ENCODE assay signal across 23 cellular contexts in genomic region chr21:33659550-33659949, GRCh38. TPM values are rescaled to one million over a fixed set of nuclear protein-coding genes. Genes with fewer than 3 reads are reported as not detected.
DNase-seq lines count a peak whose midpoint lies in the region; ATAC-seq, FAIRE-seq and TF ChIP-seq lines count a peak whose summit lies in the region.
"Had no signal": no experiment of that assay in that cellular context is flagged by ENCODE, and none has a peak within 500 bp of the region (broad histone marks: within the 10 kb centered on the region; RNA-seq: fewer than 3 reads in every experiment).

No MANE protein-coding gene starts in this region.

- H3K36me3 ChIP-seq in Caco-2 (ENCODE audit: control insufficient read depth, insufficient read depth, low read length) (no peaks in the 10 kb centered on the region; the same call in 1 of the 2 replicates), IMR-90 (ENCODE audit: control insufficient read depth, insufficient read depth, low read length) (no peaks in the 10 kb centered on the region; the same call in 1 of the 2 replicates), endodermal cell (ENCODE audit: control insufficient read depth, insufficient read depth, low read length) (peaks cover 5% of the 10 kb centered on the region), trophoblast cell (ENCODE audit: control insufficient read depth in 1 of 2, insufficient read depth in 2 of 2, low read length in 2 of 2) (peaks cover 0 to 3% of the 10 kb centered on the region in 2 experiments), kidney (ENCODE audit: control insufficient read depth in 1 of 2, insufficient read depth in 2 of 2, low read length in 2 of 2) (no peaks in the 10 kb centered on the region)

- peaks cover 8% of the 10 kb centered on the region for H3K79me2 ChIP-seq in trophoblast cell (ENCODE audit: control insufficient read depth, insufficient read depth, low read length, poor library complexity)

- H2AK5ac ChIP-seq in IMR-90 (ENCODE audit: low read depth, low read length) (no peak overlapping the region), trophoblast cell (ENCODE audit: low read length) (no peak overlapping the region)

- no peak overlapping the region for H3K23ac ChIP-seq in IMR-90 (ENCODE audit: low read depth, low read length)
- no peak overlapping the region for H3K23ac ChIP-seq in trophoblast cell (ENCODE audit: low read length)

- H2AFZ ChIP-seq in IMR-90 (replicated peaks; ENCODE audit: low read length, poor library complexity) (no peak overlapping the region), trophoblast cell (ENCODE audit: insufficient read depth, low read length, poor library complexity) (no peak overlapping the region)
- H2AFZ ChIP-seq: GM23248 had no signal

- POLR2A ChIA-PET in Caco-2 (lab: Charles Lee) = interaction anchor here (0.6 kb wide), 4 partner anchors 27 to 76 kb away, joined by 3 to 20 read pairs (median 6); no protein-coding TSS in a partner anchor
- POLR2A ChIA-PET in IMR-90 (lab: Charles Lee; ENCODE audit: unreplicated experiment) = interaction anchor here (0.6 kb wide), 1 partner anchor 235 kb away, joined by 6 read pairs; no protein-coding TSS in a partner anchor

- CTCF ChIA-PET in Caco-2 (lab: Charles Lee) = interaction anchor here (0.6 to 1.0 kb wide), 3 partner anchors 9 to 54 kb away, joined by 5 to 6 read pairs (median 5); no protein-coding TSS in a partner anchor
- CTCF ChIA-PET in IMR-90 (lab: Yijun Ruan, JAX) = interaction anchor here (0.6 kb wide), 2 partner anchors 18 to 117 kb away, joined by 3 to 4 read pairs; no protein-coding TSS in a partner anchor

- H2BK12ac ChIP-seq in trophoblast cell (ENCODE audit: low read length) = no peak overlapping the region

- no peaks in the 10 kb centered on the region for H3K9me3 Mint-ChIP-seq in Caco-2 (ENCODE audit: unreplicated experiment)
- H3K9me3 Mint-ChIP-seq in endodermal cell = peaks cover 3% of the 10 kb centered on the region
- H3K9me3 Mint-ChIP-seq: CD8-positive, alpha-beta memory T cell had no signal

- ATAC-seq in IMR-90 (ENCODE audit: low read depth) (no peak), GM21723 (IDR thresholded peaks at IDR 0.05; ENCODE audit: unreplicated experiment) (no peak)
- ATAC-seq: HCT116, PC-3, SK-N-SH treated with all-trans-retinoic acid at 6 μM for 48 hours had no signal

- H2BK120ac ChIP-seq in IMR-90 (ENCODE audit: low read depth, low read length) (no peak overlapping the region), trophoblast cell (ENCODE audit: insufficient read depth, low read length, poor library complexity) (no peak overlapping the region)

- peak overlapping the region; percentile 4 for H3K27ac Mint-ChIP-seq in Caco-2 (ENCODE audit: unreplicated experiment)
- H3K27ac Mint-ChIP-seq in endodermal cell = peak overlapping the region; percentile 6
- H3K27ac Mint-ChIP-seq: CD8-positive, alpha-beta memory T cell had no signal

- H3K4ac ChIP-seq in IMR-90 (ENCODE audit: low read depth, low read length) = no peak overlapping the region
- H3K4ac ChIP-seq in trophoblast cell (ENCODE audit: low read depth, low read length) = peak overlapping the region; percentile 50

- intact Hi-C loops in Caco-2 (cut with micrococcal nuclease; ENCODE audit: unreplicated experiment) = loop anchor here (10.0 kb wide), 1 partner anchor 75 kb away; no protein-coding TSS in a partner anchor
- intact Hi-C loops in IMR-90 (cut with micrococcal nuclease) = no loop called here
- intact Hi-C loops in kidney (cut with DNase I) = no loop called here

- H3K4me1 Mint-ChIP-seq in Caco-2 (ENCODE audit: low read depth, unreplicated experiment) (peaks cover 40% of the 10 kb centered on the region), endodermal cell (peaks cover 43% of the 10 kb centered on the region)
- H3K4me1 Mint-ChIP-seq: CD8-positive, alpha-beta memory T cell had no signal

- H3K14ac ChIP-seq in IMR-90 (replicated peaks; ENCODE audit: low read depth, low read length) = no peak overlapping the region
- no peak overlapping the region for H3K14ac ChIP-seq in trophoblast cell (ENCODE audit: low read length)

- H3K9me3 ChIP-seq in Caco-2 (no peaks in the 10 kb centered on the region), IMR-90 (ENCODE audit: control insufficient read depth, insufficient read depth, low read length) (no peaks in the 10 kb centered on the region), endodermal cell (ENCODE audit: control insufficient read depth, low read length) (peaks cover 6% of the 10 kb centered on the region), trophoblast cell (ENCODE audit: insufficient read depth, low read depth, low read length) (no peaks in the 10 kb centered on the region), kidney (ENCODE audit: control insufficient read depth in 1 of 2, low read length in 2 of 2) (no peaks in the 10 kb centered on the region)

- no peak overlapping the region for H4K8ac ChIP-seq in IMR-90 (ENCODE audit: low read depth in 2 of 2, low read length in 2 of 2)
- no peak overlapping the region for H4K8ac ChIP-seq in trophoblast cell (ENCODE audit: low read depth, low read length)

- TF ChIP-seq POLR2A in IMR-90 (IDR thresholded peaks at IDR 0.05; ENCODE audit: low read depth, low read length) (no peak), GM12892 (IDR thresholded peaks at IDR 0.05; ENCODE audit: low read depth, low read length) (no peak)

- H3K79me1 ChIP-seq in IMR-90 (ENCODE audit: low read depth in 1 of 2, low read length in 2 of 2) (peaks cover 48 to 78% of the 10 kb centered on the region in 2 experiments), trophoblast cell (ENCODE audit: low read length) (peaks cover 4% of the 10 kb centered on the region)

- BruUV-seq in Caco-2 (replicated peaks; lab: Mats Ljungman, UMichigan) = no TSS peak
- no TSS peak for BruUV-seq in IMR-90 (replicated peaks; lab: Mats Ljungman, UMichigan)

- H3K9ac ChIP-seq in IMR-90 (ENCODE audit: low read depth, low read length) = no peak overlapping the region
- H3K9ac ChIP-seq in endodermal cell (ENCODE audit: extremely low read depth, low read length, poor library complexity, severe bottlenecking) = no peak overlapping the region
- H3K9ac ChIP-seq in trophoblast cell (ENCODE audit: low read length) = no peak overlapping the region
- no peak overlapping the region for H3K9ac ChIP-seq in kidney (ENCODE audit: low read length in 2 of 2)
- H3K9ac ChIP-seq: BLaER1 treated with 17β-estradiol and CSF1 and Interleukin-3, amounts not matched to agents 10 nM and 100 nM; GM23248; KMS-11 had no signal

- dilution Hi-C loops in IMR-90 (cut with HindIII; ENCODE audit: low sequenced_read_pairs, unreplicated experiment) = no loop called here

- no peak overlapping the region for H2BK15ac ChIP-seq in IMR-90 (ENCODE audit: low read depth, low read length)

- H3K27me3 ChIP-seq in Caco-2 (replicated peaks; ENCODE audit: control insufficient read depth, insufficient read depth, low read length) (no peaks in the 10 kb centered on the region), IMR-90 (ENCODE audit: control insufficient read depth, insufficient read depth, low read length) (no peaks in the 10 kb centered on the region), endodermal cell (ENCODE audit: control insufficient read depth, insufficient read depth, low read length, poor library complexity, severe bottlenecking) (no peaks in the 10 kb centered on the region), trophoblast cell (ENCODE audit: insufficient read depth, low read length) (no peaks in the 10 kb centered on the region)
- H3K27me3 ChIP-seq: BLaER1 treated with 17β-estradiol and CSF1 and Interleukin-3, amounts not matched to agents 10 nM and 100 nM had no signal

- peak overlapping the region; percentile 8 for H2BK5ac ChIP-seq in IMR-90 (ENCODE audit: low read depth, low read length, poor library complexity, severe bottlenecking)
- H2BK5ac ChIP-seq in trophoblast cell (ENCODE audit: low read depth, low read length, poor library complexity) = no peak overlapping the region

- H3K27me3 Mint-ChIP-seq in Caco-2 (ENCODE audit: insufficient read depth, unreplicated experiment) = no peaks in the 10 kb centered on the region
- no peaks in the 10 kb centered on the region for H3K27me3 Mint-ChIP-seq in endodermal cell (ENCODE audit: insufficient read depth)

- TF ChIP-seq CTCF in Caco-2 (IDR thresholded peaks at IDR 0.05; ENCODE audit: insufficient read depth in 1 of 2, low read depth in 1 of 2, low read length in 1 of 2, severe bottlenecking in 1 of 2, unreplicated experiment in 1 of 2) (no peak), IMR-90 (conservative IDR thresholded peaks at IDR 0.05; ENCODE audit: low read depth, low read length) (no peak), endodermal cell (conservative IDR thresholded peaks at IDR 0.05) (no peak), kidney (IDR thresholded peaks at IDR 0.05; ENCODE audit: borderline replicate concordance, extremely low read depth, insufficient read depth) (no peak)

- no CpG with 5 or more reads among the region's 1 CpG for WGBS in IMR-90 (ENCODE audit: extremely low coverage in 2 of 2, insufficient read length in 1 of 2), 2 experiments
- 100% methylated on average over 1 of the region's 1 CpG; no CpG with 5 or more reads in 1 of the 2 experiments for WGBS in endodermal cell (ENCODE audit: insufficient coverage in 1 of 2, insufficient read length in 1 of 2), 2 experiments
- no CpG with 5 or more reads among the region's 1 CpG for WGBS in trophoblast cell (ENCODE audit: extremely low coverage, insufficient coverage, insufficient read length)

- H3K9me1 ChIP-seq in IMR-90 (ENCODE audit: insufficient read depth, low read length) = peaks cover 11% of the 10 kb centered on the region; the same call in 1 of the 2 replicates

- no peak for TF ChIP-seq RAD21 in IMR-90 (IDR thresholded peaks at IDR 0.05; ENCODE audit: low read length)

- no peak overlapping the region for H3K56ac ChIP-seq in IMR-90 (ENCODE audit: extremely low read depth, insufficient read depth, low read length)

- H3K4me3 Mint-ChIP-seq in Caco-2 (ENCODE audit: unreplicated experiment) (no peak overlapping the region), endodermal cell (no peak overlapping the region)
- H3K4me3 Mint-ChIP-seq: CD8-positive, alpha-beta memory T cell had no signal

- in situ Hi-C loops in IMR-90 (cut with MboI; ENCODE audit: low sequenced_read_pairs) = no loop called here

- no peak overlapping the region for H4K12ac ChIP-seq in trophoblast cell (ENCODE audit: low read depth, low read length)

- DNase-seq in Caco-2 (no peak), IMR-90 (no peak), endodermal cell (no peak), trophoblast cell (no peak), EL (no peak), GM12892 (ENCODE audit: insufficient read length) (no peak), kidney (no peak)
- DNase-seq: CD8-positive, alpha-beta memory T cell; DMS79 treated with DMSO at 0.1 percent for 48 hours; GM23248; MV-4-11; NCI-H1417; NCI-H187 treated with DMSO at 0.1 percent for 48 hours; NCI-H226; NCI-H524; PC-3; RPMI8226; SIG-M5 had no signal

- FAIRE-seq in GM12892 (lab: Jason Lieb, UNC) = no peak
- no peak for FAIRE-seq in kidney (lab: Jason Lieb, UNC)

- H3K18ac ChIP-seq in IMR-90 (ENCODE audit: low read depth, low read length) (no peak overlapping the region), trophoblast cell (ENCODE audit: low read length) (no peak overlapping the region)

- H4K20me1 ChIP-seq in IMR-90 (ENCODE audit: insufficient read depth, low read length) = peaks cover 13% of the 10 kb centered on the region; the same call in 1 of the 2 replicates

- H4K91ac ChIP-seq in IMR-90 (ENCODE audit: insufficient read depth, low read depth, low read length) = no peak overlapping the region
- no peak overlapping the region for H4K91ac ChIP-seq in trophoblast cell (ENCODE audit: low read depth, low read length)

- no peak overlapping the region for H2BK20ac ChIP-seq in IMR-90 (ENCODE audit: low read depth, low read length)

- H3K4me3 ChIP-seq in Caco-2 (ENCODE audit: low read depth, low read length) = no peak overlapping the region
- H3K4me3 ChIP-seq in IMR-90 (ENCODE audit: insufficient read depth, low read depth, low read length) = no peak overlapping the region
- H3K4me3 ChIP-seq in endodermal cell (ENCODE audit: low read length) = no peak overlapping the region
- no peak overlapping the region for H3K4me3 ChIP-seq in trophoblast cell (ENCODE audit: low read depth, low read length)
- H3K4me3 ChIP-seq in kidney (ENCODE audit: low read length in 2 of 2) = no peak overlapping the region
- H3K4me3 ChIP-seq: BLaER1 treated with 17β-estradiol and CSF1 and Interleukin-3, amounts not matched to agents 10 nM and 100 nM; GM23248 had no signal

- H3K36me3 Mint-ChIP-seq in Caco-2 (ENCODE audit: insufficient read depth, unreplicated experiment) (peaks cover 40% of the 10 kb centered on the region), endodermal cell (ENCODE audit: low read depth) (peaks cover 5% of the 10 kb centered on the region)

- H3K4me2 ChIP-seq in IMR-90 (ENCODE audit: low read depth, low read length) (no peak overlapping the region), trophoblast cell (ENCODE audit: low read length) (no peak overlapping the region)
- H3K4me2 ChIP-seq: KMS-11 had no signal

- H4K5ac ChIP-seq in IMR-90 (ENCODE audit: low read depth, low read length) = no peak overlapping the region

- H2AK9ac ChIP-seq in IMR-90 (replicated peaks; ENCODE audit: low read depth, low read length, poor library complexity) = no peak overlapping the region

- H3K4me1 ChIP-seq in Caco-2 = peaks cover 52% of the 10 kb centered on the region
- H3K4me1 ChIP-seq in IMR-90 (ENCODE audit: control insufficient read depth, insufficient read depth, low read length) = peaks cover 9% of the 10 kb centered on the region
- peaks cover 9% of the 10 kb centered on the region for H3K4me1 ChIP-seq in endodermal cell (ENCODE audit: control insufficient read depth, insufficient read depth, low read length)
- H3K4me1 ChIP-seq in trophoblast cell (ENCODE audit: control insufficient read depth in 1 of 2, insufficient read depth in 2 of 2, low read length in 2 of 2) = peaks cover 9 to 11% of the 10 kb centered on the region in 2 experiments
- H3K4me1 ChIP-seq in kidney (ENCODE audit: control insufficient read depth in 1 of 2, insufficient read depth in 1 of 2, low read depth in 1 of 2, low read length in 2 of 2) = peaks cover 9 to 14% of the 10 kb centered on the region in 2 donors

- H3K27ac ChIP-seq in IMR-90 (ENCODE audit: insufficient read depth, low read length) (no peak overlapping the region), endodermal cell (ENCODE audit: low read depth, low read length) (no peak overlapping the region), trophoblast cell (ENCODE audit: low read depth, low read length) (no peak overlapping the region), kidney (ENCODE audit: low read depth in 2 of 2, low read length in 2 of 2) (no peak overlapping the region)
- H3K27ac ChIP-seq: BLaER1 treated with 17β-estradiol and CSF1 and Interleukin-3, amounts not matched to agents 10 nM and 100 nM; GM23248; KMS-11 had no signal

RNA-seq across cellular contexts. Expression of gene ITSN1, which starts 17.2 kb away (rescaled TPM):
- total RNA-seq in Caco-2 (2022) (88.5 and 98.4 TPM in 2 replicates), IMR-90 (2012; rRNA removed) (56.4 and 62.0 TPM in 2 replicates), endodermal cell (100 to 1,000 TPM in 1 of 2 donors, 10 to 100 TPM in 1; 89.6 to 104 TPM), kidney (42.5 TPM)
- polyA plus RNA-seq in IMR-90 (2012; rRNA removed) (40.3 and 45.4 TPM in 2 replicates), kidney (ENCODE audit: insufficient read depth, low read depth, low replicate concordance) (8.1 TPM)
- polyA plus RNA-seq in IMR-90 (2012; cell fraction: cytosol; rRNA removed) = 25.6 and 29.6 TPM in 2 replicates
- polyA plus RNA-seq in IMR-90 (2012; cell fraction: nucleus; rRNA removed; ENCODE audit: low replicate concordance) = 68.1 and 155 TPM in 2 replicates
- polyA plus RNA-seq in endodermal cell (2013, experiment 1 of 2) = 65.1 TPM
- 69.4 TPM for polyA plus RNA-seq in endodermal cell (2013, experiment 2 of 2)
- 121 and 122 TPM in 2 replicates for polyA plus RNA-seq in trophoblast cell (2013)
- 1.2 TPM for polyA plus RNA-seq in GM12892 (2012; ENCODE audit: missing spikeins)

RNA-seq across cellular contexts. Expression of gene CRYZL1, which starts 18.0 kb away (rescaled TPM):
- 26.6 and 29.1 TPM in 2 replicates for total RNA-seq in Caco-2 (2022)
- total RNA-seq in IMR-90 (2012; rRNA removed) = 19.9 and 23.1 TPM in 2 replicates
- polyA plus RNA-seq in IMR-90 (2012; rRNA removed) = 23.7 and 28.5 TPM in 2 replicates
- polyA plus RNA-seq in IMR-90 (2012; cell fraction: cytosol; rRNA removed) = 6.0 and 13.5 TPM in 2 replicates
- 4.7 and 68.1 TPM in 2 replicates for polyA plus RNA-seq in IMR-90 (2012; cell fraction: nucleus; rRNA removed; ENCODE audit: low replicate concordance)
- 10 to 100 TPM; 33.8 to 51.0 TPM for total RNA-seq in endodermal cell
- polyA plus RNA-seq in endodermal cell (2013, experiment 1 of 2) = 71.7 TPM
- 58.8 TPM for polyA plus RNA-seq in endodermal cell (2013, experiment 2 of 2)
- 20.4 and 21.1 TPM in 2 replicates for polyA plus RNA-seq in trophoblast cell (2013)
- polyA plus RNA-seq in GM12892 (2012; ENCODE audit: missing spikeins) = 29.1 TPM
- 40.8 TPM for total RNA-seq in kidney
- polyA plus RNA-seq in kidney (ENCODE audit: insufficient read depth, low read depth, low replicate concordance) = 34.1 TPM
